In genomic region chr7:590731-591551, GRCh38 we compare ENCODE assay signal across 14 cellular contexts.
DNase-seq lines count a peak whose midpoint lies in the region; TF ChIP-seq lines count a peak whose summit lies in the region.
"Had no signal": no experiment of that assay in that cellular context is flagged by ENCODE, and none has a peak within 500 bp of the region (broad histone marks: within the 10 kb centered on the region; RNA-seq: fewer than 3 reads in every experiment).

No MANE protein-coding gene starts in this region.

- H3K79me2 ChIP-seq in osteoblast (ENCODE audit: insufficient read depth, low read length), result no peaks in the 10 kb centered on the region

- 18% methylated on average over 27 of the region's 45 CpGs for WGBS in esophagus muscularis mucosa

- peak overlapping the region; percentile 51 to 68 (median 61) for H3K27ac ChIP-seq in esophagus muscularis mucosa (replicated peaks in 1 of 4)
- H3K27ac ChIP-seq in osteoblast (ENCODE audit: low read depth, low read length), result no peak overlapping the region

- peak overlapping the region; percentile 35 for H2AFZ ChIP-seq in osteoblast (ENCODE audit: low read length)

- H3K4me1 ChIP-seq in esophagus muscularis mucosa (peaks cover 12 to 39% (median 27%) of the 10 kb centered on the region in 4 donors), osteoblast (ENCODE audit: insufficient read depth, low read length) (peaks cover 3% of the 10 kb centered on the region)

- H3K27me3 Mint-ChIP-seq in progenitor cell of endocrine pancreas, result no peaks in the 10 kb centered on the region
- H3K27me3 Mint-ChIP-seq: stimulated activated memory B cell treated with anti-CD40 and anti-IgM and Interleukin-4, amounts not matched to agents 10 μg/mL and 1 μg/mL and 100 μg/mL, for 72 hours had no signal

- H3K27me3 ChIP-seq in esophagus muscularis mucosa (no peaks in the 10 kb centered on the region), osteoblast (ENCODE audit: insufficient read depth, low read length) (no peaks in the 10 kb centered on the region)

- peaks cover 10% of the 10 kb centered on the region for H3K9me3 Mint-ChIP-seq in progenitor cell of endocrine pancreas (ENCODE audit: low read depth)

- no peak overlapping the region for H3K27ac Mint-ChIP-seq in progenitor cell of endocrine pancreas
- H3K27ac Mint-ChIP-seq: stimulated activated memory B cell treated with anti-CD40 and anti-IgM and Interleukin-4, amounts not matched to agents 10 μg/mL and 1 μg/mL and 100 μg/mL, for 72 hours had no signal

- no peak overlapping the region for H3K4me3 Mint-ChIP-seq in progenitor cell of endocrine pancreas (ENCODE audit: low read depth)
- H3K4me3 Mint-ChIP-seq: stimulated activated memory B cell treated with anti-CD40 and anti-IgM and Interleukin-4, amounts not matched to agents 10 μg/mL and 1 μg/mL and 100 μg/mL, for 72 hours had no signal

- peak overlapping the region; percentile 57 for H3K4me2 ChIP-seq in osteoblast (ENCODE audit: insufficient read depth, low read length)

- TF ChIP-seq EP300 in Ishikawa (IDR thresholded peaks at IDR 0.05; ENCODE audit: borderline replicate concordance) (no peak), esophagus muscularis mucosa (IDR thresholded peaks at IDR 0.05) (no peak)

- TF ChIP-seq RAD21 in Ishikawa (IDR thresholded peaks at IDR 0.05; ENCODE audit: low read depth), result no peak

- peak overlapping the region; percentile 18 to 33 (median 28) for H3K4me3 ChIP-seq in esophagus muscularis mucosa
- H3K4me3 ChIP-seq in osteoblast (ENCODE audit: insufficient read depth, low read length), result peak overlapping the region; percentile 28

- DNase-seq in AG08396 (ENCODE audit: low spot score), result peak; percentile 55
- DNase-seq in esophagus muscularis mucosa (ENCODE audit: extremely low spot score), result no peak
- no peak for DNase-seq in osteoblast (ENCODE audit: insufficient read length, low spot score, missing footprints)
- no peak for DNase-seq in mesenteric fat pad (ENCODE audit: low spot score)
- DNase-seq in progenitor cell of endocrine pancreas (ENCODE audit: low spot score, unreplicated experiment), result no peak
- no peak for DNase-seq in kidney tubule cell (ENCODE audit: low spot score)
- DNase-seq in NK-92 (lab: John Stamatoyannopoulos, UW; ENCODE audit: unreplicated experiment), result no peak
- DNase-seq: activated gamma-delta T cell treated with Interleukin-2 at 50 U/mL for 16 hours, Calu3, NCI-H1417 treated with DMSO at 0.1 percent for 48 hours, NCI-H524, SW 1271 had no signal

- TF ChIP-seq CTCF in esophagus muscularis mucosa (IDR thresholded peaks at IDR 0.05) (no peak), osteoblast (IDR thresholded peaks at IDR 0.05; ENCODE audit: extremely low read depth, low read depth, low read length) (no peak), progenitor cell of endocrine pancreas (IDR thresholded peaks at IDR 0.05; ENCODE audit: unreplicated experiment) (no peak)

- intact Hi-C loops in esophagus muscularis mucosa (cut with DNase I), result no loop called here

- H3K9me3 ChIP-seq in esophagus muscularis mucosa (no peaks in the 10 kb centered on the region), osteoblast (ENCODE audit: low read depth, low read length) (no peaks in the 10 kb centered on the region)

- no peaks in the 10 kb centered on the region for H4K20me1 ChIP-seq in osteoblast (ENCODE audit: insufficient read depth, low read length)

- peaks cover 34% of the 10 kb centered on the region for H3K36me3 Mint-ChIP-seq in progenitor cell of endocrine pancreas (ENCODE audit: insufficient read depth)

- H3K36me3 ChIP-seq in esophagus muscularis mucosa (peaks cover 0 to 16% (median 5%) of the 10 kb centered on the region in 4 donors), osteoblast (ENCODE audit: insufficient read depth, low read length) (no peaks in the 10 kb centered on the region)

- no peak for TF ChIP-seq POLR2A in esophagus muscularis mucosa (IDR thresholded peaks at IDR 0.05; ENCODE audit: low read depth)

- no peaks in the 10 kb centered on the region for H3K4me1 Mint-ChIP-seq in progenitor cell of endocrine pancreas (ENCODE audit: low read depth)

TF ChIP-seq in Ishikawa, 13 proteins besides CTCF, POLR2A, EP300 and RAD21:
- TF ChIP-seq ZBTB7A (IDR thresholded peaks at IDR 0.05; ENCODE audit: low read depth) (peak; percentile 48; the same call in 1 of the 2 replicates), TCF12 (IDR thresholded peaks at IDR 0.05; ENCODE audit: low read depth) (no peak), EGR1 (IDR thresholded peaks at IDR 0.05) (no peak), MAX (IDR thresholded peaks at IDR 0.05) (peak; percentile 38)
TF ChIP-seq in Ishikawa: peak in this region for 2.
